ENCODE assay signal across 23 cellular contexts in the genomic region with DNA sequence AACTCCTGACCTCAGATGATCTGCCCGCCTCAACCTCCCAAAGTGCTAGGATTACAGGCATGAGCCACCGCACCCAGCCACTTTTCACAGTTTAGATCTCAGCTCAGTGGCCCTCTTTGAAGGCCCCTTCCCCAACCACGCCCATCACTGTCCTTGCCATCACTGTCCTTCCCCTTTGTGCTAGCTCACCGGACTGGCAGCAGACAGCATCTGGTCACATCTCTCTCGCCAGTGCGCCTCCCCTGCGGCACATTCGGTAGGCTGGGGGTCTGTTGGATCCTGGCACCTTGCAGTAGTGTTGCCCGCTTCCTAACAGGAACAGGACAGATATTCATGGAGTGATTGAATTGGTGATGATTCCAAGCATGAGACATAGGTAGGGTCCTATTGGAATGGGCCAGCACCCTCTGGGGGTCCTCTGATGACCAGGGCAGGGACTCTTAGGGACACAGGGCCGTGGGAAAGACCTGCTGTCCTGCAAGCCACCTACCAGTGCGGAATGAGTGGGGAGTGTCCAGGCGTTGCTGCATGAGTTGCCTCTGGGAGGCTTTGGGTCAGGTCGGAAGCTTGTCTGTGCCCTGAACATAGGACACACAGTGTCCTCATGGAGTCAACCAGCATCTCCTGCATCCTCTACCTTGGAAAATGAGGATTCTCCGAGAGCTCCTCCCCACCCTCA.
A peak's percentile ranks its signal among the peaks of the same experiment; 100 is the strongest.
DNase-seq lines count a peak whose midpoint lies in the region; ATAC-seq, FAIRE-seq and TF ChIP-seq lines count a peak whose summit lies in the region.
"Had no signal": no experiment of that assay in that cellular context is flagged by ENCODE, and none has a peak within 500 bp of the region (broad histone marks: within the 10 kb centered on the region; RNA-seq: fewer than 3 reads in every experiment).

No MANE protein-coding gene starts in this region.

- ATAC-seq in upper lobe of right lung (no peak), GM19351 (IDR thresholded peaks at IDR 0.05; ENCODE audit: unreplicated experiment) (no peak), GM21825 (IDR thresholded peaks at IDR 0.05; ENCODE audit: unreplicated experiment) (no peak)
- ATAC-seq: CD8-positive, alpha-beta T cell had no signal

- H3K36me3 ChIP-seq in kidney (ENCODE audit: control insufficient read depth in 1 of 2, insufficient read depth in 2 of 2, low read length in 2 of 2): no peaks in the 10 kb centered on the region
- H3K36me3 ChIP-seq in upper lobe of right lung: no peaks in the 10 kb centered on the region

- intact Hi-C loops in kidney (cut with DNase I): no loop called here
- intact Hi-C loops in posterior vena cava (cut with DNase I): no loop called here
- intact Hi-C loops in upper lobe of right lung (cut with DNase I): no loop called here

- H3K4me3 ChIP-seq in kidney (ENCODE audit: low read length in 2 of 2): no peak overlapping the region
- H3K4me3 ChIP-seq in upper lobe of right lung: no peak overlapping the region

- no peak overlapping the region for H3K9ac ChIP-seq in kidney (ENCODE audit: low read length in 2 of 2)

- peak; percentile 17 for DNase-seq in activated CD4-positive, CD25-positive, alpha-beta regulatory T cell treated with anti-CD3 and anti-CD28 coated beads, Interleukin-2, amount 50 U/mL, for 72 hours
- no peak for DNase-seq in activated CD4-positive, CD25-positive, alpha-beta regulatory T cell (lab: John Stamatoyannopoulos, UW)
- peak; percentile 46 for DNase-seq in kidney
- DNase-seq in posterior vena cava (ENCODE audit: low spot score): peak; percentile 47
- peak; percentile 51 for DNase-seq in upper lobe of right lung
- DNase-seq: CD8-positive, alpha-beta T cell; HCEC 1CT; KBM-7; MV-4-11; NCI-H1105; NCI-H2029 treated with DMSO at 0.1 percent for 48 hours; NCI-H2227 treated with DMSO at 0.1 percent for 48 hours; NCI-H69; RPMI8226; SHP77 had no signal

- H3K4me1 ChIP-seq in kidney (ENCODE audit: control insufficient read depth in 1 of 2, insufficient read depth in 1 of 2, low read depth in 1 of 2, low read length in 2 of 2) (no peaks in the 10 kb centered on the region), upper lobe of right lung (no peaks in the 10 kb centered on the region)
- H3K4me1 ChIP-seq: Caco-2 had no signal

- TF ChIP-seq CTCF in kidney (IDR thresholded peaks at IDR 0.05; ENCODE audit: borderline replicate concordance, extremely low read depth, insufficient read depth) (no peak), upper lobe of right lung (IDR thresholded peaks at IDR 0.05) (no peak)

- H3K27me3 ChIP-seq in upper lobe of right lung: no peaks in the 10 kb centered on the region

- no peak for FAIRE-seq in kidney (lab: Jason Lieb, UNC)
- FAIRE-seq: G401.6, H1, HTR-8/SVneo had no signal

- H3K9me3 ChIP-seq in kidney (ENCODE audit: control insufficient read depth in 1 of 2, low read length in 2 of 2): no peaks in the 10 kb centered on the region
- H3K9me3 ChIP-seq in upper lobe of right lung: no peaks in the 10 kb centered on the region
- H3K9me3 ChIP-seq: Caco-2 had no signal

- H3K27ac ChIP-seq in kidney (ENCODE audit: low read depth in 2 of 2, low read length in 2 of 2) (no peak overlapping the region), upper lobe of right lung (no peak overlapping the region)
- H3K27ac ChIP-seq: 22Rv1, C4-2B had no signal

Comparison
In these comparisons a context has a peak if more than half of its experiments do, and no peak if none do; other contexts are left out.
1. DNase-seq: peak in activated CD4-positive, CD25-positive, alpha-beta regulatory T cell treated with anti-CD3 and anti-CD28 coated beads, Interleukin-2, amount 50 U/mL, for 72 hours (single experiment), kidney (single experiment), posterior vena cava (single experiment) and upper lobe of right lung (single experiment); none in activated CD4-positive, CD25-positive, alpha-beta regulatory T cell (0 of 4).